In the genomic region with DNA sequence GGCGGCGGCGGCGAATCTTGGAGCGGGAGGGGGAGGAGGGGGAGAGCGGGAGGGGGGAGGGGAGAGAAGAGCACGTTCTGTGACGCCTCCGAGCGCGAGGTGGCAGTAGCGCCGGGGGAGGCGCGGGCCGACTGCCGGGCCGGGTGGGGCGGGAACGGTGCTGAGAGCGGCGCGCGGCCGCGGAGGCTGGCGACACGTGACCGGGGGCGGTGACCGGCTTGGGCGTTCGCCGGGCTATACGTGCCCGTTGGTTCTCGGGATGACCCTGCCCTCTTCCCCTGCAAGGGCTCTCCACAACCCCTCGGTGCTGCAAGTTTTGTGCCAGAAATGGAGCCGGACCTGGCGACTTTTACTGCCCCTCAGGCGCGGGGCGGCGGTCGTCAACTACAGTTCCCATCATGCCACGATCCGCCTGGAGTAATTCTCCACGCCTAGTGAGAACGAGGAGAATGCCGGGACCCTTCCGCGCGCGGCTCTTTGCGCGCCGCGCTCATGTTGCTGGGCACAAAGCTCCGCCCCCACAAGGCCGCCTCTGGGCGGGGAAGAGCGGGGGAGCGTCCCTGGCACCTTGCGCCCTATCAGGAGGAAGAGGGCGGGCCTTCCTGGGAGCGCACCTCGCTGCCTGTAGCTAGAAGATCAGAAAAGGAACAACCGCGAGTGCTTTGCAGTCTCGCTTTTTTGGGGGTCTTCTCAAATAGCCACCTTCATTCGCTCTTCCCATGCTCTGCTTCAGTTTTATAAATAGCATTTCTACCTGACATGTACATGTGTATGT, we compare ENCODE assay signal across 8 cellular contexts. TPM values are rescaled to one million over a fixed set of nuclear protein-coding genes. Genes with fewer than 3 reads are reported as not detected.
A peak's percentile ranks its signal among the peaks of the same experiment; 100 is the strongest.
DNase-seq lines count a peak whose midpoint lies in the region; ATAC-seq and TF ChIP-seq lines count a peak whose summit lies in the region.

TSS of gene KPNA3 (minus strand) at position 133 of the 775 bp plus-strand sequence. CDS start 176 bp downstream, outside the sequence.

- H3K79me2 ChIP-seq in OCI-LY3 (ENCODE audit: low read length): peaks cover 45% of the 10 kb centered on the region

- H3K9ac ChIP-seq in OCI-LY3 (ENCODE audit: low read length): peak within 1 kb of the TSS; percentile 93

- peak within 1 kb of the TSS; percentile 100 for H3K4me3 Mint-ChIP-seq in endothelial cell (ENCODE audit: unreplicated experiment)

- no peaks in the 10 kb centered on the region for H3K9me3 ChIP-seq in OCI-LY3 (ENCODE audit: insufficient read depth, low read length)

- peak; percentile 83 for ATAC-seq in GM21526 (IDR thresholded peaks at IDR 0.05; ENCODE audit: low FRiP score, unreplicated experiment)

- H3K27ac Mint-ChIP-seq in endothelial cell (ENCODE audit: unreplicated experiment): peak within 1 kb of the TSS; percentile 98

- DNase-seq in DMS114 treated with DMSO at 0.1 percent for 48 hours (lab: John Stamatoyannopoulos, UW; ENCODE audit: unreplicated experiment): peak; percentile 82
- DNase-seq in HuH-7.5 (ENCODE audit: low spot score): peak; percentile 82
- DNase-seq in activated CD8-positive, alpha-beta memory T cell treated with anti-CD3 and anti-CD28 coated beads, Interleukin-2, amount 50 U/mL, for 48 hours: peak; percentile 93
- peak; percentile 91 for DNase-seq in endothelial cell (ENCODE audit: low spot score)
- DNase-seq in midbrain (lab: John Stamatoyannopoulos, UW): peak; percentile 95
- peak; percentile 88 to 92 for DNase-seq in stimulated activated CD8-positive, alpha-beta memory T cell treated with anti-CD3 and anti-CD28 coated beads, Interleukin-2, amount 100 ng/mL, for 1 hour (ENCODE audit: low read depth in 2 of 2)

- peak within 1 kb of the TSS; percentile 90 for H3K27ac ChIP-seq in OCI-LY3 (ENCODE audit: low read length)

- peaks cover 29% of the 10 kb centered on the region for H4K20me1 ChIP-seq in OCI-LY3 (ENCODE audit: insufficient read depth, low read length)

- H3K4me3 ChIP-seq in OCI-LY3 (ENCODE audit: low read length): peak within 1 kb of the TSS; percentile 87

- TF ChIP-seq CTCF in OCI-LY3 (IDR thresholded peaks at IDR 0.05; ENCODE audit: low read depth, low read length): no peak
- TF ChIP-seq CTCF in endothelial cell (IDR thresholded peaks at IDR 0.05; ENCODE audit: unreplicated experiment): no peak

- H3K4me1 Mint-ChIP-seq in endothelial cell (ENCODE audit: unreplicated experiment): peaks cover 31% of the 10 kb centered on the region

- no peaks in the 10 kb centered on the region for H3K27me3 ChIP-seq in OCI-LY3 (ENCODE audit: low read depth, low read length)

- peak within 1 kb of the TSS; percentile 95 for H2AFZ ChIP-seq in OCI-LY3 (ENCODE audit: low read depth, low read length)

- H3K4me2 ChIP-seq in OCI-LY3 (ENCODE audit: low read length): peak within 1 kb of the TSS; percentile 90

- peaks cover 16% of the 10 kb centered on the region for H3K27me3 Mint-ChIP-seq in endothelial cell (ENCODE audit: unreplicated experiment)

- H3K36me3 Mint-ChIP-seq in endothelial cell (ENCODE audit: low read depth, unreplicated experiment): peaks cover 10% of the 10 kb centered on the region

- no peaks in the 10 kb centered on the region for H3K9me3 Mint-ChIP-seq in endothelial cell (ENCODE audit: unreplicated experiment)

- H3K36me3 ChIP-seq in OCI-LY3 (replicated peaks; ENCODE audit: low read depth, low read length): peaks cover 9% of the 10 kb centered on the region

- H3K4me1 ChIP-seq in OCI-LY3 (ENCODE audit: low read length): peaks cover 14% of the 10 kb centered on the region

RNA-seq across cellular contexts. Expression of gene KPNA3, which starts in this region (rescaled TPM):
- 50.3 TPM for total RNA-seq in endothelial cell (ENCODE audit: unreplicated experiment)

Comparison
In these comparisons a context has a peak if more than half of its experiments do, and no peak if none do; other contexts are left out.
1. Peak in every context shown above with its lines: DNase-seq, ATAC-seq, H3K4me3 ChIP-seq and H3K27ac ChIP-seq.